12 cellular contexts compared by ENCODE assay signal in genomic region chr20:31567380-31567720, GRCh38. TPM values are rescaled to one million over a fixed set of nuclear protein-coding genes. Genes with fewer than 3 reads are reported as not detected.
DNase-seq lines count a peak whose midpoint lies in the region; ATAC-seq and TF ChIP-seq lines count a peak whose summit lies in the region.
"Had no signal": no experiment of that assay in that cellular context is flagged by ENCODE, and none has a peak within 500 bp of the region (broad histone marks: within the 10 kb centered on the region; RNA-seq: fewer than 3 reads in every experiment).

No MANE protein-coding gene starts in this region.

- H3K4me1 Mint-ChIP-seq in activated naive CD8-positive, alpha-beta T cell treated with anti-CD3 and anti-CD28 coated beads, Interleukin-2, amount 10 ng/mL, durations not matched to agents 7 days and 5 days = peaks cover 13% of the 10 kb centered on the region
- H3K4me1 Mint-ChIP-seq in activated naive CD8-positive, alpha-beta T cell treated with anti-CD3 and anti-CD28 coated beads for 36 hours = peaks cover 27% of the 10 kb centered on the region

- no peak for TF ChIP-seq EP300 in transverse colon (IDR thresholded peaks at IDR 0.05; ENCODE audit: low read depth)

- H3K4me2 ChIP-seq in hepatocyte = peak overlapping the region; percentile 16

- H3K9me2 ChIP-seq in hepatocyte (replicated peaks; ENCODE audit: insufficient read depth) = no peaks in the 10 kb centered on the region

- ATAC-seq in activated naive CD8-positive, alpha-beta T cell treated with anti-CD3 and anti-CD28 coated beads, Interleukin-2, amount 10 ng/mL, durations not matched to agents 7 days and 5 days (ENCODE audit: low read depth) = no peak
- ATAC-seq in GM19351 (IDR thresholded peaks at IDR 0.05; ENCODE audit: unreplicated experiment) = no peak
- ATAC-seq: left ventricle myocardium superior had no signal

- TF ChIP-seq CTCF in hepatocyte (IDR thresholded peaks at IDR 0.05; ENCODE audit: poor library complexity) (no peak), transverse colon (IDR thresholded peaks at IDR 0.05) (no peak), left ventricle myocardium inferior (IDR thresholded peaks at IDR 0.05; ENCODE audit: borderline replicate concordance) (no peak)

- no peaks in the 10 kb centered on the region for H3K27me3 ChIP-seq in hepatocyte
- no peaks in the 10 kb centered on the region for H3K27me3 ChIP-seq in transverse colon
- H3K27me3 ChIP-seq in left ventricle myocardium inferior (ENCODE audit: low read depth) = no peaks in the 10 kb centered on the region

- no peaks in the 10 kb centered on the region for H4K20me1 ChIP-seq in hepatocyte (ENCODE audit: insufficient read depth, poor library complexity, severe bottlenecking)

- H3K27ac ChIP-seq in SK-N-MC = peak overlapping the region; percentile 48; the same call in 1 of the 2 replicates
- H3K27ac ChIP-seq in hepatocyte = peak overlapping the region; percentile 98
- peak overlapping the region in 3 of 4 donors; percentile 32 to 65 (median 54) for H3K27ac ChIP-seq in transverse colon
- no peak overlapping the region for H3K27ac ChIP-seq in left ventricle myocardium inferior (replicated peaks)

- POLR2A ChIA-PET in activated naive CD8-positive, alpha-beta T cell treated with anti-CD3 and anti-CD28 coated beads, Interleukin-2, amount 10 ng/mL, durations not matched to agents 7 days and 5 days (lab: Charles Lee) = interaction anchor here (0.6 to 2.8 kb wide), 5 partner anchors 10 to 45 kb away, joined by 3 to 10 read pairs (median 3); partner anchors contain the start of gene ID1

- H3K79me2 ChIP-seq in hepatocyte = peaks cover 3% of the 10 kb centered on the region

- peaks cover 8% of the 10 kb centered on the region for H3K36me3 Mint-ChIP-seq in activated naive CD8-positive, alpha-beta T cell treated with anti-CD3 and anti-CD28 coated beads, Interleukin-2, amount 10 ng/mL, durations not matched to agents 7 days and 5 days
- H3K36me3 Mint-ChIP-seq in activated naive CD8-positive, alpha-beta T cell treated with anti-CD3 and anti-CD28 coated beads for 36 hours = peaks cover 12% of the 10 kb centered on the region

- no peak overlapping the region for H3K4me3 ChIP-seq in SK-N-MC
- no peak overlapping the region for H3K4me3 ChIP-seq in hepatocyte
- H3K4me3 ChIP-seq in transverse colon = no peak overlapping the region
- H3K4me3 ChIP-seq in left ventricle myocardium inferior = no peak overlapping the region

- no peaks in the 10 kb centered on the region for H3K27me3 Mint-ChIP-seq in activated naive CD8-positive, alpha-beta T cell treated with anti-CD3 and anti-CD28 coated beads, Interleukin-2, amount 10 ng/mL, durations not matched to agents 7 days and 5 days
- H3K27me3 Mint-ChIP-seq in activated naive CD8-positive, alpha-beta T cell treated with anti-CD3 and anti-CD28 coated beads for 36 hours = no peaks in the 10 kb centered on the region

- H2AFZ ChIP-seq in hepatocyte = no peak overlapping the region

- H3K9me3 Mint-ChIP-seq in activated naive CD8-positive, alpha-beta T cell treated with anti-CD3 and anti-CD28 coated beads, Interleukin-2, amount 10 ng/mL, durations not matched to agents 7 days and 5 days = no peaks in the 10 kb centered on the region
- H3K9me3 Mint-ChIP-seq in activated naive CD8-positive, alpha-beta T cell treated with anti-CD3 and anti-CD28 coated beads for 36 hours = no peaks in the 10 kb centered on the region

- no peak for DNase-seq in activated naive CD8-positive, alpha-beta T cell treated with anti-CD3 and anti-CD28 coated beads, Interleukin-2, amount 10 ng/mL, durations not matched to agents 7 days and 5 days
- no peak for DNase-seq in activated naive CD8-positive, alpha-beta T cell treated with anti-CD3 and anti-CD28 coated beads for 36 hours
- DNase-seq in SK-N-MC (ENCODE audit: low read depth, low spot score) (no peak), hepatocyte (ENCODE audit: low spot score) (no peak), transverse colon (no peak), HPDE6-E6E7 (ENCODE audit: extremely low spot score) (no peak), left ventricle myocardium inferior (no peak)
- DNase-seq: DND-41, left ventricle myocardium superior, NCI-H446, Right ventricle myocardium superior had no signal

- H3K4me1 ChIP-seq in hepatocyte (ENCODE audit: insufficient read depth) = peaks cover 57% of the 10 kb centered on the region
- H3K4me1 ChIP-seq in transverse colon = peaks cover 8 to 54% (median 24%) of the 10 kb centered on the region in 4 donors
- peaks cover 49% of the 10 kb centered on the region for H3K4me1 ChIP-seq in left ventricle myocardium inferior

- in situ Hi-C loops in transverse colon (cut with MboI; ENCODE audit: low pct_ligation_motif_present in 1 of 4, low pct_unique_long_range_greater_than_20kb in 1 of 4, low sequenced_read_pairs in 3 of 4) = loop anchor here in 2 of 4 donors (10.0 to 25.0 kb wide), 2 partner anchors 47 to 170 kb away; partner anchors contain the start of gene TPX2 (in 1 of the 2)

- intact Hi-C loops in transverse colon (cut with DNase I; ENCODE audit: low total_unique reads) = no loop called here
- intact Hi-C loops in left ventricle myocardium inferior (cut with micrococcal nuclease) = no loop called here

- peak overlapping the region; percentile 51 for H3K27ac Mint-ChIP-seq in activated naive CD8-positive, alpha-beta T cell treated with anti-CD3 and anti-CD28 coated beads, Interleukin-2, amount 10 ng/mL, durations not matched to agents 7 days and 5 days
- no peak overlapping the region for H3K27ac Mint-ChIP-seq in activated naive CD8-positive, alpha-beta T cell treated with anti-CD3 and anti-CD28 coated beads for 36 hours

- no peak for TF ChIP-seq POLR2A in transverse colon (IDR thresholded peaks at IDR 0.05)

- H3K36me3 ChIP-seq in SK-N-MC (ENCODE audit: insufficient read depth, low read length) = peaks cover 21% of the 10 kb centered on the region
- H3K36me3 ChIP-seq in hepatocyte (replicated peaks; ENCODE audit: insufficient read depth, low read depth) = no peaks in the 10 kb centered on the region
- peaks cover 0 to 11% (median 3%) of the 10 kb centered on the region in 4 donors for H3K36me3 ChIP-seq in transverse colon
- H3K36me3 ChIP-seq in left ventricle myocardium inferior = peaks cover 48% of the 10 kb centered on the region

- H3K4me3 Mint-ChIP-seq in activated naive CD8-positive, alpha-beta T cell treated with anti-CD3 and anti-CD28 coated beads, Interleukin-2, amount 10 ng/mL, durations not matched to agents 7 days and 5 days = no peak overlapping the region
- H3K4me3 Mint-ChIP-seq in activated naive CD8-positive, alpha-beta T cell treated with anti-CD3 and anti-CD28 coated beads for 36 hours = no peak overlapping the region

- H3K9me3 ChIP-seq in SK-N-MC (ENCODE audit: low read depth, low read length) (no peaks in the 10 kb centered on the region), hepatocyte (ENCODE audit: low read depth) (no peaks in the 10 kb centered on the region), transverse colon (no peaks in the 10 kb centered on the region), left ventricle myocardium inferior (replicated peaks) (no peaks in the 10 kb centered on the region)

- H3K9ac ChIP-seq in SK-N-MC (ENCODE audit: insufficient read length) = no peak overlapping the region

RNA-seq across cellular contexts. Expression of gene ID1, which starts 37.7 kb away (rescaled TPM):
- 1 to 10 TPM in 1 of 2 experiments, under 1 TPM in 1; 0.72 to 1.2 TPM for total RNA-seq in activated naive CD8-positive, alpha-beta T cell treated with anti-CD3 and anti-CD28 coated beads, Interleukin-2, amount 10 ng/mL, durations not matched to agents 7 days and 5 days
- total RNA-seq in activated naive CD8-positive, alpha-beta T cell treated with anti-CD3 and anti-CD28 coated beads for 36 hours = under 1 TPM; 0.36 to 0.37 TPM
- total RNA-seq in hepatocyte (616 and 651 TPM in 2 replicates), transverse colon (1,000 to 10,000 TPM in 1 of 4 donors, 100 to 1,000 TPM in 3; 516 to 1,015 (median 933) TPM), left ventricle myocardium inferior (91.5 TPM)
- 310 and 388 TPM in 2 replicates for polyA plus RNA-seq in hepatocyte

RNA-seq across cellular contexts. Expression of gene HM13, which starts 53.1 kb away (rescaled TPM):
- total RNA-seq in activated naive CD8-positive, alpha-beta T cell treated with anti-CD3 and anti-CD28 coated beads, Interleukin-2, amount 10 ng/mL, durations not matched to agents 7 days and 5 days = 100 to 1,000 TPM; 112 to 120 TPM
- total RNA-seq in activated naive CD8-positive, alpha-beta T cell treated with anti-CD3 and anti-CD28 coated beads for 36 hours = 100 to 1,000 TPM; 137 to 142 TPM
- total RNA-seq in hepatocyte (219 and 228 TPM in 2 replicates), transverse colon (10 to 100 TPM; 38.4 to 86.0 (median 63.4) TPM), left ventricle myocardium inferior (39.0 TPM)
- 460 and 461 TPM in 2 replicates for polyA plus RNA-seq in hepatocyte

Comparison
In these comparisons a context has a peak if more than half of its experiments do, and no peak if none do; other contexts are left out.
1. RNA of gene ID1, which starts 37.7 kb away (total RNA-seq): 516 to 1,015 TPM in transverse colon, 616 to 651 TPM in hepatocyte and 91.5 TPM in left ventricle myocardium inferior (single experiment); 0.72 to 1.2 TPM in activated naive CD8-positive, alpha-beta T cell treated with anti-CD3 and anti-CD28 coated beads, Interleukin-2, amount 10 ng/mL, durations not matched to agents 7 days and 5 days and 0.36 to 0.37 TPM in activated naive CD8-positive, alpha-beta T cell treated with anti-CD3 and anti-CD28 coated beads for 36 hours; every median in the first group is over 10 times any median in the second.